18 cellular contexts compared by ENCODE assay signal in the genomic region with DNA sequence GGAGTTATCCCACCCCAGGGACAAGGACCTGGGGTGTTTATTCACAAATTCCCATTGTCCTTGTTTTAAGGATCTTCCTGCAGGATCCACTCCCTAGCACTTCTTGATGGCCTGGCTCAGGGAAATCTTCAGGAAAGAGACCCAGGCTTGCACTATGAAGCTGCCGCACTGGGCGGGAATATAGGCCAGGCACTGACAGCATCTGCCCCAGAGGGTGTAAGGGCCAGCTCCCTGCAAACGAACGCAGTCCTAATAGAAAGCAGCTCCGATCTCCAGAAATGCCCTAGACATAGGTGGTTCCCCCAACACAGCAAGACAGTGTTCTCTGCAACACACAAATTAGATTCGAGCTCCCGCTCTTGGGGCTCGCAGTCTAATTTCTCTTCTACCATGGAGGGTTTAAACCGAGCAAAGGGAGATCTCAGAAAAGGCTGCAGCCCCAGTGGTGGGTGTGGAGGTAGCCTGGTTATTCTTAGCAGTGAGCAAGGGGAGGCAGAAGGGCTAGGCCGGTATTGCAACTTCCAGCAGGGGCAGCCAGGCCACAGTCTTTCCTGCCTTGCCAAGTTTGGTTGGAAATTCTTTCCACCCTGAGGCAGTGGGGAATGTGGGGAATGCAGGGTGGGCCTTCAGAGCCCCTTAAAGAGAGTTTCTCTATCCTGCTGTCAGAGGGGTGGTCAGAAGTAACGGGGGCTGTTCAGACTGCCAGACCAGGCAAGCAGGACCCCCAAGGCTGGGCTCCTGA. TPM values are rescaled to one million over a fixed set of nuclear protein-coding genes. Genes with fewer than 3 reads are reported as not detected.
DNase-seq lines count a peak whose midpoint lies in the region; ATAC-seq, FAIRE-seq and TF ChIP-seq lines count a peak whose summit lies in the region.
"Had no signal": no experiment of that assay in that cellular context is flagged by ENCODE, and none has a peak within 500 bp of the region (broad histone marks: within the 10 kb centered on the region; RNA-seq: fewer than 3 reads in every experiment).

No MANE protein-coding gene starts in this region.

- H3K23ac ChIP-seq in trophoblast cell (ENCODE audit: low read length), result no peak overlapping the region

- 22% methylated on average over 11 of the region's 11 CpGs for WGBS in HepG2 (ENCODE audit: low lambda C conversion rate)
- WGBS in right lobe of liver (ENCODE audit: insufficient coverage, low coverage, low lambda C conversion rate, missing lambda C conversion rate), result 39% methylated on average over 4 of the region's 11 CpGs
- WGBS in trophoblast cell (ENCODE audit: extremely low coverage, insufficient coverage, insufficient read length), result no CpG with 5 or more reads among the region's 11 CpGs

- no peaks in the 10 kb centered on the region for H3K79me2 ChIP-seq in HepG2 (ENCODE audit: insufficient read depth, low read length)
- no peaks in the 10 kb centered on the region for H3K79me2 ChIP-seq in trophoblast cell (ENCODE audit: control insufficient read depth, insufficient read depth, low read length, poor library complexity)

- H3K27me3 ChIP-seq in HepG2 (ENCODE audit: control insufficient read depth in 1 of 2, insufficient read depth in 2 of 2, low read length in 2 of 2) (peaks cover 0 to 2% of the 10 kb centered on the region in 2 experiments; a peak in 2 of 5 replicates), right lobe of liver (no peaks in the 10 kb centered on the region), trophoblast cell (ENCODE audit: insufficient read depth, low read length) (no peaks in the 10 kb centered on the region)
- H3K27me3 ChIP-seq: colonic mucosa had no signal

- no peak overlapping the region for H3K18ac ChIP-seq in trophoblast cell (ENCODE audit: low read length)

- CTCF ChIA-PET in HepG2 (lab: Yijun Ruan, JAX; ENCODE audit: low intra/inter-chr PET ratio, low total read pairs), result no interaction called here

- TF ChIP-seq RAD21 in HepG2 (CRISPR knock-in tag; IDR thresholded peaks at IDR 0.05), result no peak

- H3K9me3 ChIP-seq in HepG2 (ENCODE audit: low read length) (no peaks in the 10 kb centered on the region), right lobe of liver (no peaks in the 10 kb centered on the region), trophoblast cell (ENCODE audit: insufficient read depth, low read depth, low read length) (no peaks in the 10 kb centered on the region)
- H3K9me3 ChIP-seq: colonic mucosa had no signal

- no peak overlapping the region for H3K9ac ChIP-seq in HepG2 (ENCODE audit: insufficient read depth, low read depth, low read length)
- H3K9ac ChIP-seq in trophoblast cell (ENCODE audit: low read length), result no peak overlapping the region

- peak overlapping the region; percentile 48 for H4K91ac ChIP-seq in trophoblast cell (ENCODE audit: low read depth, low read length)

- peaks cover 11% of the 10 kb centered on the region for H3K79me1 ChIP-seq in trophoblast cell (ENCODE audit: low read length)

- POLR2A ChIA-PET in HepG2 (lab: Yijun Ruan, JAX), result no interaction called here

- H2BK12ac ChIP-seq in trophoblast cell (ENCODE audit: low read length), result peak overlapping the region; percentile 47

- no peak overlapping the region for H3K4ac ChIP-seq in trophoblast cell (ENCODE audit: low read depth, low read length)

- H3K14ac ChIP-seq in trophoblast cell (ENCODE audit: low read length), result no peak overlapping the region

- TF ChIP-seq CTCF in HepG2 (CRISPR knock-in tag; IDR thresholded peaks at IDR 0.05), result no peak
- TF ChIP-seq CTCF in right lobe of liver (IDR thresholded peaks at IDR 0.05), result no peak

- peak overlapping the region; percentile 18 for H4K12ac ChIP-seq in trophoblast cell (ENCODE audit: low read depth, low read length)

- intact Hi-C loops in HepG2 (cut with micrococcal nuclease; ENCODE audit: unreplicated experiment) (no loop called here), right lobe of liver (cut with DNase I) (no loop called here), left ventricle myocardium superior (cut with micrococcal nuclease) (no loop called here)

- no peak for TF ChIP-seq POLR2A in HepG2 (IDR thresholded peaks at IDR 0.05; ENCODE audit: insufficient read depth in 1 of 2, low read depth in 2 of 2, low read length in 2 of 2)
- TF ChIP-seq POLR2A in right lobe of liver (IDR thresholded peaks at IDR 0.05), result no peak

- BruUV-seq in HepG2 (replicated peaks; lab: Mats Ljungman, UMichigan), result no TSS peak

- no peak for FAIRE-seq in HepG2 (lab: Jason Lieb, UNC)

- H4K20me1 ChIP-seq in HepG2 (ENCODE audit: insufficient read depth, low read length), result no peaks in the 10 kb centered on the region

- H3K27ac ChIP-seq in HepG2 (ENCODE audit: extremely low read length, insufficient read depth, low read length) (no peak overlapping the region), right lobe of liver (no peak overlapping the region), trophoblast cell (ENCODE audit: low read depth, low read length) (peak overlapping the region; percentile 40)
- H3K27ac ChIP-seq: colonic mucosa, PC-9 had no signal

- TF ChIP-seq EP300 in HepG2 (IDR thresholded peaks at IDR 0.05; ENCODE audit: low read depth in 2 of 2, low read length in 2 of 2) (no peak), HepG2 (CRISPR knock-in tag; IDR thresholded peaks at IDR 0.05; ENCODE audit: borderline replicate concordance) (no peak)

- ATAC-seq in HepG2, result peak; percentile 66
- ATAC-seq in right lobe of liver, result no peak
- ATAC-seq in left ventricle myocardium superior, result peak; percentile 86
- ATAC-seq in GM18870 (IDR thresholded peaks at IDR 0.05; ENCODE audit: unreplicated experiment), result no peak

- peak overlapping the region; percentile 44 for H4K8ac ChIP-seq in trophoblast cell (ENCODE audit: low read depth, low read length)

- H2AFZ ChIP-seq in HepG2 (ENCODE audit: low read length) (no peak overlapping the region), trophoblast cell (ENCODE audit: insufficient read depth, low read length, poor library complexity) (peak overlapping the region; percentile 23)
- H2AFZ ChIP-seq: PC-9 had no signal

- H2BK5ac ChIP-seq in trophoblast cell (ENCODE audit: low read depth, low read length, poor library complexity), result no peak overlapping the region

- no peak for DNase-seq in HepG2 (ENCODE audit: low spot score)
- no peak for DNase-seq in right lobe of liver
- DNase-seq in left ventricle myocardium superior, result no peak
- no peak for DNase-seq in trophoblast cell
- DNase-seq in nucleus accumbens (lab: John Stamatoyannopoulos, UW), result no peak
- DNase-seq in effector CD8-positive, alpha-beta T cell (lab: John Stamatoyannopoulos, UW), result no peak
- DNase-seq in KG1 (lab: John Stamatoyannopoulos, UW), result no peak
- DNase-seq: activated T-cell treated with anti-CD3 and anti-CD28 coated beads, Interleukin-2, amount 50 U/mL, for 1 hour; colonic mucosa; immature natural killer cell; IMR-90; NCI-H1092; PC-9; stimulated activated naive CD4-positive, alpha-beta T cell had no signal

- H3K4me1 ChIP-seq in HepG2 (ENCODE audit: insufficient read depth, low read length) (no peaks in the 10 kb centered on the region), right lobe of liver (no peaks in the 10 kb centered on the region), trophoblast cell (ENCODE audit: control insufficient read depth in 1 of 2, insufficient read depth in 2 of 2, low read length in 2 of 2) (peaks cover 10 to 19% of the 10 kb centered on the region in 2 experiments)
- H3K4me1 ChIP-seq: colonic mucosa had no signal

- H3K4me2 ChIP-seq in HepG2 (ENCODE audit: low read depth, low read length) (no peak overlapping the region), trophoblast cell (ENCODE audit: low read length) (peak overlapping the region; percentile 37)
- H3K4me2 ChIP-seq: PC-9 had no signal

- in situ Hi-C loops in HepG2 (cut with HindIII; ENCODE audit: extremely low pct_ligation_motif_present, low pct_unique_long_range_greater_than_20kb), result no loop called here

- H2BK120ac ChIP-seq in trophoblast cell (ENCODE audit: insufficient read depth, low read length, poor library complexity), result peak overlapping the region; percentile 27

- H3K4me3 ChIP-seq in HepG2 (replicated peaks in 1 of 3; ENCODE audit: insufficient read depth in 1 of 3, low read depth in 2 of 3, low read length in 3 of 3) (no peak overlapping the region), right lobe of liver (no peak overlapping the region), trophoblast cell (ENCODE audit: low read depth, low read length) (no peak overlapping the region)
- H3K4me3 ChIP-seq: colonic mucosa, PC-9 had no signal

- H2AK5ac ChIP-seq in trophoblast cell (ENCODE audit: low read length), result no peak overlapping the region

- H3K36me3 ChIP-seq in HepG2 (replicated peaks in 1 of 2; ENCODE audit: control insufficient read depth in 1 of 2, insufficient read depth in 2 of 2, low read length in 2 of 2), result no peaks in the 10 kb centered on the region
- H3K36me3 ChIP-seq in right lobe of liver, result no peaks in the 10 kb centered on the region
- H3K36me3 ChIP-seq in trophoblast cell (ENCODE audit: control insufficient read depth in 1 of 2, insufficient read depth in 2 of 2, low read length in 2 of 2), result no peaks in the 10 kb centered on the region
- H3K36me3 ChIP-seq: colonic mucosa had no signal

TF ChIP-seq in HepG2, 621 proteins besides CTCF, POLR2A, EP300 and RAD21 (continues in another document):
- no peak for TF ChIP-seq FOXM1 (CRISPR knock-in tag; IDR thresholded peaks at IDR 0.05)

RNA-seq across cellular contexts. Expression of gene WSCD2, which starts 16.1 kb away (rescaled TPM):
- not detected in 2 replicates for total RNA-seq in HepG2 (2016; rRNA removed; fragmentation: Illumina TruSeq; extraction: Trizol)
- total RNA-seq in HepG2 (2016; cell fraction: cytosol; rRNA removed; fragmentation: Illumina TruSeq; extraction: Trizol; ENCODE audit: low read depth), result not detected in 2 replicates
- total RNA-seq in HepG2 (2016; cell fraction: insoluble cytoplasmic fraction; rRNA removed; fragmentation: Illumina TruSeq; extraction: Trizol), result not detected in 2 replicates
- total RNA-seq in HepG2 (2016; cell fraction: membrane; rRNA removed; fragmentation: Illumina TruSeq; extraction: Trizol), result not detected in 2 replicates
- total RNA-seq in HepG2 (2016; cell fraction: nucleus; rRNA removed; fragmentation: Illumina TruSeq; extraction: Trizol), result not detected in 2 replicates
- polyA plus RNA-seq in HepG2 (2011; rRNA removed), result not detected in 2 replicates
- not detected in 2 replicates for polyA plus RNA-seq in HepG2 (2011; cell fraction: cytosol; rRNA removed)
- polyA plus RNA-seq in HepG2 (2011; cell fraction: nucleus; rRNA removed), result not detected in 2 replicates
- not detected in 2 replicates for polyA plus RNA-seq in HepG2 (2012)
- polyA plus RNA-seq in HepG2 (2016; cell fraction: cytosol; fragmentation: Illumina TruSeq; extraction: Trizol; ENCODE audit: low read depth), result not detected in 2 replicates
- not detected in 2 replicates for polyA plus RNA-seq in HepG2 (2016; cell fraction: insoluble cytoplasmic fraction; fragmentation: Illumina TruSeq; extraction: Trizol; ENCODE audit: low read depth)
- polyA plus RNA-seq in HepG2 (2016; cell fraction: membrane; fragmentation: Illumina TruSeq; extraction: Trizol; ENCODE audit: low read depth), result not detected in 2 replicates
- polyA plus RNA-seq in HepG2 (2016; cell fraction: nucleus; fragmentation: Illumina TruSeq; extraction: Trizol; ENCODE audit: insufficient read depth, low read depth), result not detected in 2 replicates
- polyA minus RNA-seq in HepG2 (2011; rRNA and poly(A)+ RNA removed; ENCODE audit: low replicate concordance), result not detected in 2 replicates
- polyA minus RNA-seq in HepG2 (2011; cell fraction: cytosol; rRNA and poly(A)+ RNA removed), result not detected in 2 replicates
- polyA minus RNA-seq in HepG2 (2011; cell fraction: nucleus; rRNA and poly(A)+ RNA removed), result not detected in 2 replicates
- total RNA-seq in right lobe of liver, result not detected
- total RNA-seq in left ventricle myocardium superior, result 0.45 TPM
- polyA plus RNA-seq in trophoblast cell (2013), result 0.03 and 0.08 TPM in 2 replicates
- total RNA-seq: fibroblast of lung; IMR-90; PC-9; renal cortical epithelial cell; T-helper 1 cell treated with Interleukin-12 subunit alpha and Interleukin-12 subunit beta and Interleukin-4 antibody, amounts not matched to agents 30 ng/mL and 1 ng/mL, for 36 hours had no signal
- polyA plus RNA-seq: fibroblast of lung, immature natural killer cell, IMR-90 had no signal

Comparison
In these comparisons a context has a peak if more than half of its experiments do, and no peak if none do; other contexts are left out.
1. ATAC-seq: peak in HepG2 (single experiment) and left ventricle myocardium superior (single experiment); none in right lobe of liver (0 of 4) and GM18870 (single experiment).